Comparison of ENCODE assay signal across 9 cellular contexts in genomic region chr5:112329429-112330090, GRCh38.
DNase-seq lines count a peak whose midpoint lies in the region; ATAC-seq and TF ChIP-seq lines count a peak whose summit lies in the region.
"Had no signal": no experiment of that assay in that cellular context is flagged by ENCODE, and none has a peak within 500 bp of the region (broad histone marks: within the 10 kb centered on the region; RNA-seq: fewer than 3 reads in every experiment).

No MANE protein-coding gene starts in this region.

- no peak for TF ChIP-seq POLR2A in uterus (IDR thresholded peaks at IDR 0.05)
- TF ChIP-seq POLR2A in body of pancreas (IDR thresholded peaks at IDR 0.05): no peak

- 35 to 36% methylated on average over 5 of the region's 5 CpGs for WGBS in body of pancreas, 2 donors

- DNase-seq in iPS-NIHi11 (ENCODE audit: low spot score) (peak; percentile 34), RKO (ENCODE audit: low spot score) (no peak), inferior parietal cortex (ENCODE audit: extremely low spot score) (no peak), uterus (no peak), body of pancreas (no peak)

- TF ChIP-seq CTCF in uterus (IDR thresholded peaks at IDR 0.05) (no peak), body of pancreas (IDR thresholded peaks at IDR 0.05) (no peak)

- peak; percentile 89 for ATAC-seq in GM18858 (IDR thresholded peaks at IDR 0.05; ENCODE audit: unreplicated experiment)
- ATAC-seq in GM21737 (IDR thresholded peaks at IDR 0.05; ENCODE audit: unreplicated experiment): peak; percentile 93
- peak; percentile 88 for ATAC-seq in HG03565 (IDR thresholded peaks at IDR 0.05; ENCODE audit: unreplicated experiment)
- ATAC-seq in body of pancreas: no peak

- no peaks in the 10 kb centered on the region for H3K4me1 ChIP-seq in uterus
- peaks cover 14% of the 10 kb centered on the region for H3K4me1 ChIP-seq in body of pancreas

- H3K9me3 ChIP-seq in uterus (no peaks in the 10 kb centered on the region), body of pancreas (no peaks in the 10 kb centered on the region)

- H3K4me3 ChIP-seq in uterus: no peak overlapping the region
- H3K4me3 ChIP-seq in body of pancreas: no peak overlapping the region
- H3K4me3 ChIP-seq: skin epidermis had no signal

- H3K27ac ChIP-seq in uterus (no peak overlapping the region), body of pancreas (no peak overlapping the region)
- H3K27ac ChIP-seq: skin epidermis had no signal

- intact Hi-C loops in uterus (cut with DNase I; ENCODE audit: low total_unique reads) (no loop called here), body of pancreas (cut with DNase I) (no loop called here)

- H3K27me3 ChIP-seq in uterus (no peaks in the 10 kb centered on the region), body of pancreas (no peaks in the 10 kb centered on the region)

- H3K36me3 ChIP-seq in uterus (no peaks in the 10 kb centered on the region), body of pancreas (replicated peaks in 1 of 2; ENCODE audit: insufficient read depth in 1 of 2, low read depth in 2 of 2) (no peaks in the 10 kb centered on the region)
